1 cellular context compared by ENCODE assay signal in genomic region chr11:27718853-27719574, GRCh38.
TF ChIP-seq lines count a peak whose summit lies in the region.

No MANE protein-coding gene starts in this region.

TF ChIP-seq in HepG2, 621 proteins besides CTCF, POLR2A, EP300 and RAD21 (continued from another document):
- peak; percentile 20 to 57; a peak in 3 of 4 replicates for TF ChIP-seq REST (IDR thresholded peaks at IDR 0.05; ENCODE audit: borderline replicate concordance in 1 of 2, low read depth in 1 of 2, low read length in 2 of 2)
